Comparison of ENCODE assay signal across 8 cellular contexts in the genomic region with DNA sequence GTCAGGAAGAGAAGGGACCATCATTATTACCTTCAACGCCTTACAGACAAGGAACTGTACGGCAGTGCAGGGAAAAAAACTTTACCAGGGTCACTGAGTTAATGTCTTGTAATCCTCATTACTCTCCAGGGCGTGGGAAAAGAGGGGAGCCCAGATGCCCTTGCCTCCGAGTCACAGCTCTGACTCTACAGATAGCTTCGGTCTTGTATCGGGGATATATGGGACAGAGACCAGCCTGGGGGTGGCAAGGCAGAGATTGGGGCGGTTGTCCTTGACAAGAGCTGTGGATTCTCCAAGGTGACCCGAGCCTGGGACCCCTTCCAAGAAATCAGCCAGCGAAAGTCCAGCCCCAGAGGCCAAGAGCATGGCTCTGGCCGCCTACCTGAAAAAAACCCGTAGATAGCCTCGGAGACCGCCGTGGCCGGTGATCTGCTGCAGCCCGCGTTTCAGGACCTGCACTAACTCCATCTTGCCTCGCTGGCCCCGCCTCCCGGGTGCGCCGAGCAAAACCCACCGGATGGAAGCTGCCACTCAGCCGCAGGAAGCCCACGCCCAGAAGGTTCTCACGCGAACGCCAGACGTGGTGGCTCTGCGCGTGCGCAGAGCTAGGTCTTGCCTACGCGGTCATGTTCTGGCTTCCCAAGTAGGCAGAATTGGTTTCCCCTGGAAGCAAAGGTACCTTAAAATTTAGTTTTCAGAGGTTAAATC. TPM values are rescaled to one million over a fixed set of nuclear protein-coding genes. Genes with fewer than 3 reads are reported as not detected.
DNase-seq lines count a peak whose midpoint lies in the region; ATAC-seq, FAIRE-seq and TF ChIP-seq lines count a peak whose summit lies in the region.

Gene NDUFA12 (minus strand): TSS at position 485 of the 708 bp plus-strand sequence. CDS start 17 bp downstream, at position 468.

- H3K4me1 ChIP-seq in adrenal gland (replicated peaks in 1 of 2) (peaks cover 4 to 39% of the 10 kb centered on the region in 2 donors), upper lobe of right lung (peaks cover 16% of the 10 kb centered on the region)

- TF ChIP-seq CTCF in adrenal gland (IDR thresholded peaks at IDR 0.05) (no peak), upper lobe of right lung (IDR thresholded peaks at IDR 0.05) (no peak)

- TF ChIP-seq POLR2A in GM12891 (IDR thresholded peaks at IDR 0.05; ENCODE audit: low read depth, low read length) (peak; percentile 96), adrenal gland (IDR thresholded peaks at IDR 0.05) (peak in 1 of 2 donors; percentile 73)

- WGBS in adrenal gland, 4 donors: 0 to 1% (median 0%) methylated on average over 8 to 34 of the region's 34 CpGs

- H3K36me3 Mint-ChIP-seq in T-cell: peaks cover 27% of the 10 kb centered on the region

- CTCF ChIA-PET in T-cell (lab: Charles Lee): interaction anchor here (0.5 to 1.3 kb wide), 6 partner anchors 13 to 939 kb away, joined by 3 to 4 read pairs (median 3); partner anchors contain the start of gene NR2C1 (in 1 of the 2)

- peaks cover 0 to 9% of the 10 kb centered on the region in 2 donors for H3K36me3 ChIP-seq in adrenal gland (replicated peaks in 1 of 2)
- H3K36me3 ChIP-seq in upper lobe of right lung: peaks cover 13% of the 10 kb centered on the region

- POLR2A ChIA-PET in T-cell (lab: Charles Lee): interaction anchor here (0.5 to 1.4 kb wide), 5 partner anchors 13 to 683 kb away, joined by 3 to 19 read pairs (median 3); partner anchors contain the start of genes FGD6 (in 1 of the 2) and VEZT (in 1 of the 2)

- peak; percentile 100 for FAIRE-seq in GM12891 (lab: Jason Lieb, UNC)

- H3K9me3 ChIP-seq in adrenal gland (replicated peaks in 1 of 3) (no peaks in the 10 kb centered on the region), upper lobe of right lung (peaks cover 6% of the 10 kb centered on the region)

- no peaks in the 10 kb centered on the region for H3K27me3 Mint-ChIP-seq in T-cell

- peak within 1 kb of the TSS; percentile 87 to 95 (median 91) for H3K4me3 Mint-ChIP-seq in T-cell

- peaks cover 7 to 10% (median 8%) of the 10 kb centered on the region in 3 donors for H3K9me3 Mint-ChIP-seq in T-cell

- peak; percentile 72 for DNase-seq in GM12891 (ENCODE audit: insufficient read length, low spot score)
- DNase-seq in NCI-H1436 treated with DMSO at 0.1 percent for 48 hours (lab: John Stamatoyannopoulos, UW): peak; percentile 71
- peak; percentile 89 to 97 (median 93) for DNase-seq in T-cell
- peak; percentile 93 to 98 (median 96) for DNase-seq in adrenal gland
- peak; percentile 97 for DNase-seq in left cardiac atrium
- peak; percentile 99 for DNase-seq in posterior vena cava (ENCODE audit: low spot score)
- peak; percentile 98 for DNase-seq in upper lobe of right lung

- H3K4me3 ChIP-seq in adrenal gland (peak within 1 kb of the TSS; percentile 19 to 92 (median 83)), upper lobe of right lung (peak within 1 kb of the TSS; percentile 87)

- H3K27ac Mint-ChIP-seq in T-cell: peak within 1 kb of the TSS; percentile 93 to 94

- intact Hi-C loops in adrenal gland (cut with DNase I): no loop called here
- intact Hi-C loops in left cardiac atrium (cut with DNase I): no loop called here
- intact Hi-C loops in posterior vena cava (cut with DNase I): no loop called here
- intact Hi-C loops in upper lobe of right lung (cut with DNase I): no loop called here

- ATAC-seq in HG02840 (IDR thresholded peaks at IDR 0.05; ENCODE audit: low FRiP score, unreplicated experiment): peak; percentile 99
- peak; percentile 98 to 100 (median 100) for ATAC-seq in T-cell (replicated peaks in 1 of 4)
- peak; percentile 100 for ATAC-seq in left cardiac atrium
- peak; percentile 100 for ATAC-seq in upper lobe of right lung

- H3K4me1 Mint-ChIP-seq in T-cell: peaks cover 59 to 67% (median 66%) of the 10 kb centered on the region in 3 donors

- no peaks in the 10 kb centered on the region for H3K27me3 ChIP-seq in adrenal gland
- no peaks in the 10 kb centered on the region for H3K27me3 ChIP-seq in upper lobe of right lung

- H3K27ac ChIP-seq in adrenal gland (peak within 1 kb of the TSS; percentile 23 to 88 (median 82)), upper lobe of right lung (peak within 1 kb of the TSS; percentile 81)

TF ChIP-seq in GM12891, 5 proteins besides CTCF, POLR2A, EP300 and RAD21:
- TF ChIP-seq POU2F2 (IDR thresholded peaks at IDR 0.05; ENCODE audit: low read depth, low read length) (peak; percentile 58; the same call in 1 of the 2 replicates), POLR2AphosphoS5 (IDR thresholded peaks at IDR 0.05; ENCODE audit: low read depth, low read length) (peak; percentile 94), PAX5 (IDR thresholded peaks at IDR 0.05; ENCODE audit: insufficient read depth, low read length, severe bottlenecking) (no peak), TAF1 (IDR thresholded peaks at IDR 0.05; ENCODE audit: low read depth, low read length) (peak; percentile 90), SPI1 (IDR thresholded peaks at IDR 0.05; ENCODE audit: low read depth, low read length) (no peak)

RNA-seq across cellular contexts. Expression of gene NDUFA12, which starts in this region (rescaled TPM):
- polyA plus RNA-seq in GM12891 (2012; ENCODE audit: low read depth, missing spikeins): 277 TPM
- total RNA-seq in T-cell: 100 to 1,000 TPM in 2 of 5 donors, 10 to 100 TPM in 3; 56.2 to 120 (median 67.6) TPM
- 100 to 1,000 TPM in 7 of 8 donors, 10 to 100 TPM in 1; 84.0 to 190 (median 118) TPM for total RNA-seq in adrenal gland
- polyA plus RNA-seq in adrenal gland: 100 to 1,000 TPM in 2 of 3 donors, 10 to 100 TPM in 1; 96.8 to 297 (median 177) TPM
- total RNA-seq in left cardiac atrium: 100 to 1,000 TPM; 279 to 369 TPM
- 10 to 100 TPM; 81.0 to 86.5 TPM for total RNA-seq in posterior vena cava
- 71.8 TPM for total RNA-seq in upper lobe of right lung

Comparison
In these comparisons a context has a peak if more than half of its experiments do, and no peak if none do; other contexts are left out.
1. Peak in every context shown above with its lines: DNase-seq, ATAC-seq, H3K4me3 ChIP-seq and H3K27ac ChIP-seq.